In the genomic region with DNA sequence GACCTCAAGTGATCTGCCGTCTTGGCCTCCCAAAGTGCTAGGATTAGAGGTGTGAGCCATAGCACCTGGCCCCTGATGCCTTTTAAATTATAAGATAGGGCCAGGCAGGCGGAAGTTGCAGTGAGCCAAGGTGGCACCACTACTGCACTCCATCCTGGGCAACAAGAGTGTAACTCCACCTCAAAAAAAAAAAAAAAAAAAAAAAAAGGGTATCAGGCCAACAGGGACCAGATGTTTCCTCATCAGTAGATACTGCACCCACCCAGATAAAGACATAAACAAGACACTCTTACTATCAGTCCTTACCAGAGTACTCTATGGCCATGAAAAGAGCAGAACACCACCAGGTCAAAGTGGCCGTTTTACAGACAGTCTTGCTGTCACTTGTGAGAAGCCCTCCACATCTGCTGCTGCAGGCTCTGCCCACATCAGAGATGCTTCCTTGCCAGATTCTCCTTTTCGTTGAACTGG, we compare ENCODE assay signal across 1 cellular context.
TF ChIP-seq lines count a peak whose summit lies in the region.

No MANE protein-coding gene starts in this region.

TF ChIP-seq in endothelial cell of umbilical vein, 7 proteins besides CTCF, POLR2A, EP300 and RAD21 (continued from another document):
- TF ChIP-seq JUN (IDR thresholded peaks at IDR 0.05; ENCODE audit: borderline replicate concordance, insufficient read depth, insufficient read length, low read depth), result no peak
